Comparison of ENCODE assay signal across 9 cellular contexts in genomic region chr11:74310857-74311256, GRCh38. TPM values are rescaled to one million over a fixed set of nuclear protein-coding genes. Genes with fewer than 3 reads are reported as not detected.
DNase-seq lines count a peak whose midpoint lies in the region; ATAC-seq and TF ChIP-seq lines count a peak whose summit lies in the region.
"Had no signal": no experiment of that assay in that cellular context is flagged by ENCODE, and none has a peak within 500 bp of the region (broad histone marks: within the 10 kb centered on the region; RNA-seq: fewer than 3 reads in every experiment).

No MANE protein-coding gene starts in this region.

- peaks cover 23% of the 10 kb centered on the region for H3K27me3 ChIP-seq in left ventricle myocardium inferior (ENCODE audit: low read depth)
- no peaks in the 10 kb centered on the region for H3K27me3 ChIP-seq in psoas muscle (ENCODE audit: insufficient read depth in 3 of 3, low read length in 2 of 3)

- POLR2A ChIA-PET in activated CD8-positive, alpha-beta T cell treated with anti-CD3 and anti-CD28 coated beads, Interleukin-2, amount 10 ng/mL, durations not matched to agents 7 days and 5 days (lab: Charles Lee): interaction anchor here (0.6 kb wide), 1 partner anchor 211 kb away, joined by 3 read pairs; no protein-coding TSS in a partner anchor

- H3K36me3 Mint-ChIP-seq in activated CD8-positive, alpha-beta T cell treated with anti-CD3 and anti-CD28 coated beads, Interleukin-2, amount 10 ng/mL, durations not matched to agents 7 days and 5 days (ENCODE audit: low read depth): no peaks in the 10 kb centered on the region

- intact Hi-C loops in left ventricle myocardium inferior (cut with micrococcal nuclease): no loop called here
- intact Hi-C loops in psoas muscle (cut with DNase I): loop anchor here in 1 of 2 donors (5.0 kb wide), 1 partner anchor 54 kb away; no protein-coding TSS in a partner anchor

- CTCF ChIA-PET in activated CD8-positive, alpha-beta T cell treated with anti-CD3 and anti-CD28 coated beads, Interleukin-2, amount 10 ng/mL, durations not matched to agents 7 days and 5 days (lab: Charles Lee): no interaction called here

- ATAC-seq in activated CD8-positive, alpha-beta T cell treated with anti-CD3 and anti-CD28 coated beads, Interleukin-2, amount 10 ng/mL, durations not matched to agents 7 days and 5 days: no peak
- peak; percentile 9 to 37 (median 27) for ATAC-seq in psoas muscle
- no peak for ATAC-seq in GM18907 (IDR thresholded peaks at IDR 0.05; ENCODE audit: unreplicated experiment)
- no peak for ATAC-seq in GM21737 (IDR thresholded peaks at IDR 0.05; ENCODE audit: unreplicated experiment)

- H3K27me3 Mint-ChIP-seq in activated CD8-positive, alpha-beta T cell treated with anti-CD3 and anti-CD28 coated beads, Interleukin-2, amount 10 ng/mL, durations not matched to agents 7 days and 5 days (ENCODE audit: low read depth): peaks cover 56% of the 10 kb centered on the region

- TF ChIP-seq CTCF in left ventricle myocardium inferior (IDR thresholded peaks at IDR 0.05; ENCODE audit: borderline replicate concordance): no peak
- TF ChIP-seq CTCF in psoas muscle (IDR thresholded peaks at IDR 0.05): no peak

- H3K4me1 Mint-ChIP-seq in activated CD8-positive, alpha-beta T cell treated with anti-CD3 and anti-CD28 coated beads, Interleukin-2, amount 10 ng/mL, durations not matched to agents 7 days and 5 days (ENCODE audit: low read depth): peaks cover 7% of the 10 kb centered on the region

- no peak overlapping the region for H3K27ac ChIP-seq in left ventricle myocardium inferior (replicated peaks)
- no peak overlapping the region for H3K27ac ChIP-seq in psoas muscle

- H3K4me3 ChIP-seq in left ventricle myocardium inferior: peak overlapping the region; percentile 69
- H3K4me3 ChIP-seq in psoas muscle: peak overlapping the region; percentile 76

- peak overlapping the region; percentile 48 for H3K4me3 Mint-ChIP-seq in activated CD8-positive, alpha-beta T cell treated with anti-CD3 and anti-CD28 coated beads, Interleukin-2, amount 10 ng/mL, durations not matched to agents 7 days and 5 days

- H3K9me3 Mint-ChIP-seq in activated CD8-positive, alpha-beta T cell treated with anti-CD3 and anti-CD28 coated beads, Interleukin-2, amount 10 ng/mL, durations not matched to agents 7 days and 5 days (ENCODE audit: insufficient read depth): peaks cover 3% of the 10 kb centered on the region

- DNase-seq in G401 (ENCODE audit: low spot score) (peak; percentile 18), left ventricle myocardium inferior (no peak), psoas muscle (no peak), NCI-H2227 (lab: John Stamatoyannopoulos, UW; ENCODE audit: unreplicated experiment) (no peak), dedifferentiated amniotic fluid mesenchymal stem cell (ENCODE audit: extremely low spot score) (no peak)
- DNase-seq in activated CD8-positive, alpha-beta T cell treated with anti-CD3 and anti-CD28 coated beads, Interleukin-2, amount 10 ng/mL, durations not matched to agents 7 days and 5 days: no peak

- H3K9me3 ChIP-seq in left ventricle myocardium inferior (replicated peaks) (peaks cover 9% of the 10 kb centered on the region), psoas muscle (no peaks in the 10 kb centered on the region)

- no peaks in the 10 kb centered on the region for H3K36me3 ChIP-seq in left ventricle myocardium inferior
- H3K36me3 ChIP-seq in psoas muscle (ENCODE audit: insufficient read depth in 1 of 2, low read depth in 1 of 2): no peaks in the 10 kb centered on the region

- in situ Hi-C loops in G401 (cut with HindIII; ENCODE audit: low sequenced_read_pairs): no loop called here

- WGBS in psoas muscle, 3 donors: 68 to 76% (median 71%) methylated on average over 11 of the region's 11 CpGs

- H3K4me1 ChIP-seq in left ventricle myocardium inferior (peaks cover 12% of the 10 kb centered on the region), psoas muscle (no peaks in the 10 kb centered on the region)

- H3K27ac Mint-ChIP-seq in activated CD8-positive, alpha-beta T cell treated with anti-CD3 and anti-CD28 coated beads, Interleukin-2, amount 10 ng/mL, durations not matched to agents 7 days and 5 days: no peak overlapping the region

RNA-seq across cellular contexts. Expression of gene P4HA3, which starts 0.6 kb away (rescaled TPM):
- 0.85 and 1.8 TPM in 2 replicates for total RNA-seq in G401 (2014; rRNA removed; shearing (Covaris generic))
- total RNA-seq in activated CD8-positive, alpha-beta T cell treated with anti-CD3 and anti-CD28 coated beads, Interleukin-2, amount 10 ng/mL, durations not matched to agents 7 days and 5 days: not detected
- total RNA-seq in left ventricle myocardium inferior (0.16 TPM), psoas muscle (under 1 TPM in 3 of 4 donors, not detected in 1; 0.21 to 0.28 (median 0.22) TPM)
- 1 to 10 TPM in 1 of 3 donors, under 1 TPM in 2; 0.03 to 2.2 (median 0.11) TPM for polyA plus RNA-seq in psoas muscle
- total RNA-seq: activated CD8-positive, alpha-beta memory T cell treated with anti-CD3 and anti-CD28 coated beads for 36 hours had no signal

Comparison
In these comparisons a context has a peak if more than half of its experiments do, and no peak if none do; other contexts are left out.
1. ATAC-seq: peak in psoas muscle (4 of 4); none in activated CD8-positive, alpha-beta T cell treated with anti-CD3 and anti-CD28 coated beads, Interleukin-2, amount 10 ng/mL, durations not matched to agents 7 days and 5 days (single experiment), GM18907 (single experiment) and GM21737 (single experiment).